Comparison of ENCODE assay signal across 14 cellular contexts in genomic region chr5:133801955-133802751, GRCh38.
DNase-seq lines count a peak whose midpoint lies in the region; ATAC-seq and TF ChIP-seq lines count a peak whose summit lies in the region.
"Had no signal": no experiment of that assay in that cellular context is flagged by ENCODE, and none has a peak within 500 bp of the region (broad histone marks: within the 10 kb centered on the region; RNA-seq: fewer than 3 reads in every experiment).

No MANE protein-coding gene starts in this region.

- H2AFZ ChIP-seq in fibroblast of lung (ENCODE audit: low read length), result no peak overlapping the region

- no peak overlapping the region for H3K9ac ChIP-seq in fibroblast of lung (ENCODE audit: insufficient read depth, low read length)

- H3K79me2 ChIP-seq in fibroblast of lung (ENCODE audit: control insufficient read depth, insufficient read depth, low read length), result no peaks in the 10 kb centered on the region

- ATAC-seq in right lobe of liver (peak; percentile 53 to 85 (median 66)), HG02610 (IDR thresholded peaks at IDR 0.05; ENCODE audit: unreplicated experiment) (no peak)

- intact Hi-C loops in right lobe of liver (cut with DNase I) (no loop called here), sigmoid colon (cut with DNase I) (no loop called here)

- DNase-seq in AG20443 (ENCODE audit: low spot score) (peak; percentile 74), NCI-H69 (lab: John Stamatoyannopoulos, UW) (peak; percentile 62), fibroblast of lung (ENCODE audit: low read depth in 2 of 2) (peak; percentile 14 to 57), right lobe of liver (peak in 2 of 3 donors; percentile 44 to 62), sigmoid colon (no peak), NAMALWA (ENCODE audit: low spot score) (no peak), DMS 273 treated with DMSO at 0.1 percent for 48 hours (lab: John Stamatoyannopoulos, UW) (no peak)
- DNase-seq: ACHN; activated effector memory CD4-positive, alpha-beta T cell treated with Interleukin-2 at 50 U/mL for 16 hours; central memory CD4-positive, alpha-beta T cell; H9; occipital lobe had no signal

- 23% methylated on average over 6 of the region's 8 CpGs for WGBS in right lobe of liver (ENCODE audit: insufficient coverage, low coverage, low lambda C conversion rate, missing lambda C conversion rate)
- WGBS in sigmoid colon, 2 donors, result 29 to 59% methylated on average over 8 of the region's 8 CpGs

- no peak for TF ChIP-seq CTCF in fibroblast of lung (conservative IDR thresholded peaks at IDR 0.05 in 1 of 2, IDR thresholded peaks at IDR 0.05 in 1 of 2; ENCODE audit: low read depth in 1 of 2, low read length in 2 of 2)
- TF ChIP-seq CTCF in right lobe of liver (IDR thresholded peaks at IDR 0.05), result no peak
- TF ChIP-seq CTCF in sigmoid colon (IDR thresholded peaks at IDR 0.05), result no peak

- no peak for TF ChIP-seq POLR2A in right lobe of liver (IDR thresholded peaks at IDR 0.05)
- TF ChIP-seq POLR2A in sigmoid colon (IDR thresholded peaks at IDR 0.05), result no peak

- H3K4me1 ChIP-seq in fibroblast of lung (ENCODE audit: control insufficient read depth, extremely low read depth, insufficient read depth, low read length) (no peaks in the 10 kb centered on the region), right lobe of liver (peaks cover 0 to 12% (median 0%) of the 10 kb centered on the region in 4 donors), sigmoid colon (no peaks in the 10 kb centered on the region)

- H4K20me1 ChIP-seq in fibroblast of lung (ENCODE audit: control insufficient read depth, extremely low read depth, insufficient read depth, low read length), result no peaks in the 10 kb centered on the region

- H3K9me3 ChIP-seq in fibroblast of lung (ENCODE audit: control insufficient read depth, insufficient read depth, low read depth, low read length) (no peaks in the 10 kb centered on the region), right lobe of liver (no peaks in the 10 kb centered on the region), sigmoid colon (no peaks in the 10 kb centered on the region)

- H3K27me3 ChIP-seq in fibroblast of lung (ENCODE audit: control insufficient read depth, insufficient read depth, low read length) (no peaks in the 10 kb centered on the region), right lobe of liver (no peaks in the 10 kb centered on the region), sigmoid colon (no peaks in the 10 kb centered on the region)

- TF ChIP-seq EP300 in sigmoid colon (IDR thresholded peaks at IDR 0.05), result no peak

- H3K4me3 ChIP-seq in fibroblast of lung (replicated peaks in 1 of 4; ENCODE audit: control extremely low read depth in 1 of 4, insufficient read depth in 1 of 4, low read depth in 3 of 4, low read length in 4 of 4), result no peak overlapping the region
- no peak overlapping the region for H3K4me3 ChIP-seq in right lobe of liver
- no peak overlapping the region for H3K4me3 ChIP-seq in sigmoid colon

- H3K27ac ChIP-seq in fibroblast of lung (ENCODE audit: insufficient read depth, low read length) (no peak overlapping the region), right lobe of liver (no peak overlapping the region), sigmoid colon (no peak overlapping the region)
- H3K27ac ChIP-seq: HL-60 had no signal

- H3K36me3 ChIP-seq in fibroblast of lung (ENCODE audit: control insufficient read depth, insufficient read depth, low read length), result no peaks in the 10 kb centered on the region
- no peaks in the 10 kb centered on the region for H3K36me3 ChIP-seq in right lobe of liver
- no peaks in the 10 kb centered on the region for H3K36me3 ChIP-seq in sigmoid colon

- no peak overlapping the region for H3K4me2 ChIP-seq in fibroblast of lung (ENCODE audit: extremely low read depth, insufficient read depth, low read length)

Comparison
In these comparisons a context has a peak if more than half of its experiments do, and no peak if none do; other contexts are left out.
1. DNase-seq: peak in AG20443 (single experiment), NCI-H69 (single experiment), fibroblast of lung (2 of 2) and right lobe of liver (2 of 3); none in sigmoid colon (single experiment), NAMALWA (single experiment) and DMS 273 treated with DMSO at 0.1 percent for 48 hours (single experiment).